In the genomic region with DNA sequence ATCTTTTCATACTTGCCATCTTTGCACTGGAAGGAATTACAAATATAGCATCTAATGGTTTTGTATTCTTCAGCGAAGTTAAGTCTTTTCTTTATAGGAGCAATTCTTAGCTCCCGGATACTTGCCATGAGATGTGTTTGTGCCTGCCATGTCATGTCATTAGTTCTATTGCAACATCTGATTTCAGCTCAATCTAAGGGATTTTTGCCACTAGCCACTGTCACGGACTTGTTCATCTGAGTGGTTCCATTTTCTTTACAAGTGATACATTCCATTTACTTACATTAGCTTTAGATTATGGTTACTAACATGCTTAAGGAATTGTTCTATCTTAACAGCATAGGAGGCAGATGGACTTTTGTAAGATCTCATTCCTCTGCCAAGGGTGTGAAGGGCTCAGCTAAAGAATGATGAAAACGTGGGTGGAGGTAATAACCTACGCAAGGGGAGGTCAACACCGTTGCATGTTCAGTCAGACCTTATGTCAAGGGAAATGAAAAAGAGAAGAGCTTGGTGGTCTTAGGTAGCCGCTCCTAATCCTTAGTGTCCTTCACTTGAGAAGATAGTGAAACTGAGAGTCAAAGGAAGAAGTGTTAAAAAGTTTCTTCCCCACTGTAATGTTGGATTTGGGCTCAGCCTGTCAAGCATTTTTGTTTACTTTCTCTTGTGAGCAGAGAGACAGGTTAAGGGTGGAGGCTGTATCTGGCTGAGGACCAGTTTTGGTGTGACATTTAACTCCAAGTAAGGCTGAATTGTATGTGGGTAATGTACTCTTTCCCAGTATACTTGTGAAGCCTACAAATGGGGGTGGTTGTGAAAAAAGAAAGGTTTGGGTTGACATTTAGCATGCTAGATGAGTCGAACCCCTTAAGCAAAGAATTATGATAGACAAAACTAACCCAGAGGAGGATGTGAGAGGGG, we compare ENCODE assay signal across 18 cellular contexts. TPM values are rescaled to one million over a fixed set of nuclear protein-coding genes. Genes with fewer than 3 reads are reported as not detected.
DNase-seq lines count a peak whose midpoint lies in the region; ATAC-seq, FAIRE-seq and TF ChIP-seq lines count a peak whose summit lies in the region.
"Had no signal": no experiment of that assay in that cellular context is flagged by ENCODE, and none has a peak within 500 bp of the region (broad histone marks: within the 10 kb centered on the region; RNA-seq: fewer than 3 reads in every experiment).

No MANE protein-coding gene starts in this region.

- no peak for TF ChIP-seq EP300 in A549 (IDR thresholded peaks at IDR 0.05)

- no peak for FAIRE-seq in A549 (lab: Jason Lieb, UNC)
- FAIRE-seq: colon, GM12891, TTC549 had no signal

- WGBS in A549 (ENCODE audit: missing lambda C conversion rate) = 61% methylated on average over 8 of the region's 8 CpGs

- H3K27ac ChIP-seq in A549 = no peak overlapping the region
- H3K27ac ChIP-seq: C4-2B, thoracic aorta had no signal

- H3K4me3 Mint-ChIP-seq in T-cell = no peak overlapping the region

- no peaks in the 10 kb centered on the region for H3K27me3 Mint-ChIP-seq in T-cell

- H3K4me1 Mint-ChIP-seq in T-cell = peaks cover 37 to 40% (median 39%) of the 10 kb centered on the region in 3 donors

- H3K4me2 ChIP-seq in A549 = peak overlapping the region; percentile 21; the same call in 1 of the 3 replicates

- TF ChIP-seq POLR2A in A549 (IDR thresholded peaks at IDR 0.05; ENCODE audit: low read length) = no peak

- peaks cover 20% of the 10 kb centered on the region for H3K4me1 ChIP-seq in A549

- no peaks in the 10 kb centered on the region for H3K9me3 Mint-ChIP-seq in T-cell

- H3K4me3 ChIP-seq in A549 = no peak overlapping the region
- H3K4me3 ChIP-seq: thoracic aorta had no signal

- DNase-seq in A549 (ENCODE audit: low read depth in 1 of 2, low spot score in 1 of 2) (no peak), CD1c-positive myeloid dendritic cell (ENCODE audit: extremely low spot score) (peak; percentile 41), T-cell (no peak), left lobe of liver (ENCODE audit: low spot score) (no peak), NOMO-1 treated with DMSO at 0.1 percent for 48 hours (lab: John Stamatoyannopoulos, UW; ENCODE audit: unreplicated experiment) (no peak), KG1 (lab: John Stamatoyannopoulos, UW) (no peak)
- DNase-seq: anterior cingulate cortex, erythroblast, head of caudate nucleus, kidney glomerular epithelial cell, Right ventricle myocardium superior had no signal

- POLR2A ChIA-PET in A549 (lab: Yijun Ruan, JAX) = no interaction called here
- POLR2A ChIA-PET in T-cell (lab: Charles Lee) = no interaction called here

- no peaks in the 10 kb centered on the region for H3K36me3 Mint-ChIP-seq in T-cell

- CTCF ChIA-PET in A549 (lab: Yijun Ruan, JAX) = interaction anchor here (1.7 kb wide), 1 partner anchor 73 kb away, joined by 5 read pairs; no protein-coding TSS in a partner anchor
- CTCF ChIA-PET in T-cell (lab: Charles Lee) = interaction anchor here (0.7 to 1.4 kb wide), 2 partner anchors 72 to 73 kb away, joined by 3 to 4 read pairs; no protein-coding TSS in a partner anchor

- peak overlapping the region; percentile 48 to 79 for H3K27ac Mint-ChIP-seq in T-cell
- H3K27ac Mint-ChIP-seq: progenitor cell of endocrine pancreas had no signal

- ATAC-seq in A549 (no peak), T-cell (replicated peaks in 1 of 4) (no peak), left lobe of liver (peak; percentile 50), GM18858 (IDR thresholded peaks at IDR 0.05; ENCODE audit: unreplicated experiment) (no peak)

- no peaks in the 10 kb centered on the region for H3K9me3 ChIP-seq in A549
- H3K9me3 ChIP-seq: thoracic aorta had no signal

- TF ChIP-seq RAD21 in A549 (conservative IDR thresholded peaks at IDR 0.05 in 1 of 2, IDR thresholded peaks at IDR 0.05 in 1 of 2) = no peak

- TF ChIP-seq CTCF in A549 (IDR thresholded peaks at IDR 0.05) = no peak

TF ChIP-seq in A549, 52 proteins besides CTCF, POLR2A, EP300 and RAD21:
- no peak for TF ChIP-seq ZC3H11A (IDR thresholded peaks at IDR 0.05)
- TF ChIP-seq FOSL2 (IDR thresholded peaks at IDR 0.05) = no peak
- TF ChIP-seq FOSL2 (CRISPR knock-in tag; IDR thresholded peaks at IDR 0.05) = no peak
- TF ChIP-seq, protein P1, sequence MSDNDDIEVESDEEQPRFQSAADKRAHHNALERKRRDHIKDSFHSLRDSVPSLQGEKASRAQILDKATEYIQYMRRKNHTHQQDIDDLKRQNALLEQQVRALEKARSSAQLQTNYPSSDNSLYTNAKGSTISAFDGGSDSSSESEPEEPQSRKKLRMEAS (IDR thresholded peaks at IDR 0.05) = no peak
- no peak for TF ChIP-seq SREBF2 (IDR thresholded peaks at IDR 0.05)
- no peak for TF ChIP-seq FOXS1 (CRISPR knock-in tag; IDR thresholded peaks at IDR 0.05)
- TF ChIP-seq ESRRA (IDR thresholded peaks at IDR 0.05; ENCODE audit: borderline replicate concordance, low read length) = no peak
- no peak for TF ChIP-seq ZFP36 (IDR thresholded peaks at IDR 0.05; ENCODE audit: borderline replicate concordance, partially characterized antibody)
- TF ChIP-seq, protein P2, sequence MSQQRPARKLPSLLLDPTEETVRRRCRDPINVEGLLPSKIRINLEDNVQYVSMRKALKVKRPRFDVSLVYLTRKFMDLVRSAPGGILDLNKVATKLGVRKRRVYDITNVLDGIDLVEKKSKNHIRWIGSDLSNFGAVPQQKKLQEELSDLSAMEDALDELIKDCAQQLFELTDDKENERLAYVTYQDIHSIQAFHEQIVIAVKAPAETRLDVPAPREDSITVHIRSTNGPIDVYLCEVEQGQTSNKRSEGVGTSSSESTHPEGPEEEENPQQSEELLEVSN (IDR thresholded peaks at IDR 0.05; ENCODE audit: borderline replicate concordance, low read depth) = no peak
- no peak for TF ChIP-seq TFCP2L1 (CRISPR knock-in tag; IDR thresholded peaks at IDR 0.05)
- no peak for TF ChIP-seq SMC3 (IDR thresholded peaks at IDR 0.05)
- TF ChIP-seq HOXB5 (CRISPR knock-in tag; IDR thresholded peaks at IDR 0.05) = no peak

RNA-seq across cellular contexts. Expression of gene KLHL2, which starts 3.6 kb away (rescaled TPM):
- 17.3 and 21.6 TPM in 2 replicates for polyA plus RNA-seq in A549 (2011; rRNA removed)
- 6.4 and 6.6 TPM in 2 replicates for polyA plus RNA-seq in A549 (2012; cell fraction: cytosol; rRNA removed)
- polyA plus RNA-seq in A549 (2012; cell fraction: nucleus; rRNA removed) = 2.2 and 4.7 TPM in 2 replicates
- 10.7 to 13.6 TPM (median 12.2 TPM) in 3 replicates for polyA plus RNA-seq in A549 (2017; fragmentation: RNase III; extraction: RNeasy Plus Mini Kit Qiagen cat#74134 plus additional on column Dnase treatment)
- 6.9 and 8.1 TPM in 2 replicates for polyA minus RNA-seq in A549 (2011; rRNA and poly(A)+ RNA removed)
- 10 to 100 TPM; 18.9 to 24.6 (median 21.1) TPM for total RNA-seq in T-cell
- total RNA-seq in left lobe of liver = 23.0 TPM
